In genomic region chr2:85604568-85605339, GRCh38 we compare ENCODE assay signal across 10 cellular contexts. TPM values are rescaled to one million over a fixed set of nuclear protein-coding genes. Genes with fewer than 3 reads are reported as not detected.
DNase-seq lines count a peak whose midpoint lies in the region; ATAC-seq, FAIRE-seq and TF ChIP-seq lines count a peak whose summit lies in the region.
"Had no signal": no experiment of that assay in that cellular context is flagged by ENCODE, and none has a peak within 500 bp of the region (broad histone marks: within the 10 kb centered on the region; RNA-seq: fewer than 3 reads in every experiment).

No MANE protein-coding gene starts in this region.

- no peak for ATAC-seq in body of pancreas
- no peak for ATAC-seq in omental fat pad (ENCODE audit: low FRiP score)

- H3K27ac ChIP-seq in body of pancreas: peak overlapping the region in 3 of 4 donors; percentile 7 to 68 (median 15)

- H3K4me3 Mint-ChIP-seq in nephron progenitor cell: peak overlapping the region; percentile 34

- TF ChIP-seq CTCF in body of pancreas (IDR thresholded peaks at IDR 0.05) (no peak), nephron progenitor cell (IDR thresholded peaks at IDR 0.05) (no peak), omental fat pad (IDR thresholded peaks at IDR 0.05) (no peak)

- H3K4me1 ChIP-seq in body of pancreas: peaks cover 59% of the 10 kb centered on the region

- H3K27ac Mint-ChIP-seq in nephron progenitor cell: no peak overlapping the region

- no peak overlapping the region for H3K4me3 ChIP-seq in body of pancreas

- 36 to 50% methylated on average over 5 to 6 of the region's 6 CpGs for WGBS in body of pancreas, 2 donors

- DNase-seq in GM12891 (ENCODE audit: insufficient read length, low spot score): no peak
- DNase-seq in body of pancreas: no peak
- no peak for DNase-seq in nephron progenitor cell
- DNase-seq in putamen (ENCODE audit: low spot score): no peak
- DNase-seq in omental fat pad (ENCODE audit: low spot score): no peak
- no peak for DNase-seq in iPS-NIHi11 (ENCODE audit: low spot score)
- DNase-seq: activated effector memory CD4-positive, alpha-beta T cell treated with Interleukin-2 at 50 U/mL for 16 hours; midbrain; NCI-H510A had no signal

- H3K36me3 ChIP-seq in body of pancreas (replicated peaks in 1 of 2; ENCODE audit: insufficient read depth in 1 of 2, low read depth in 2 of 2): peaks cover 0 to 8% of the 10 kb centered on the region in 2 donors

- no peaks in the 10 kb centered on the region for H3K9me3 ChIP-seq in body of pancreas

- peaks cover 32% of the 10 kb centered on the region for H3K36me3 Mint-ChIP-seq in nephron progenitor cell (ENCODE audit: low read depth)

- H3K9me3 Mint-ChIP-seq in nephron progenitor cell: no peaks in the 10 kb centered on the region

- no peaks in the 10 kb centered on the region for H3K27me3 ChIP-seq in body of pancreas

- H3K27me3 Mint-ChIP-seq in nephron progenitor cell (ENCODE audit: low read depth, poor library complexity): no peaks in the 10 kb centered on the region

- intact Hi-C loops in body of pancreas (cut with DNase I): loop anchor here (10.0 kb wide), 1 partner anchor 50 kb away; no protein-coding TSS in a partner anchor

- no peak for FAIRE-seq in GM12891 (lab: Jason Lieb, UNC)
- FAIRE-seq: endometrium had no signal

- H3K4me1 Mint-ChIP-seq in nephron progenitor cell: peaks cover 55% of the 10 kb centered on the region

- TF ChIP-seq POLR2A in GM12891 (IDR thresholded peaks at IDR 0.05; ENCODE audit: low read depth, low read length) (peak; percentile 45; the same call in 1 of the 2 replicates), body of pancreas (IDR thresholded peaks at IDR 0.05) (no peak)

TF ChIP-seq in GM12891, 5 proteins besides CTCF, POLR2A, EP300 and RAD21:
- no peak for TF ChIP-seq POLR2AphosphoS5 (IDR thresholded peaks at IDR 0.05; ENCODE audit: low read depth, low read length)
- TF ChIP-seq PAX5 (IDR thresholded peaks at IDR 0.05; ENCODE audit: insufficient read depth, low read length, severe bottlenecking): no peak
- TF ChIP-seq POU2F2 (IDR thresholded peaks at IDR 0.05; ENCODE audit: low read depth, low read length): no peak
- no peak for TF ChIP-seq TAF1 (IDR thresholded peaks at IDR 0.05; ENCODE audit: low read depth, low read length)
- no peak for TF ChIP-seq SPI1 (IDR thresholded peaks at IDR 0.05; ENCODE audit: low read depth, low read length)

RNA-seq across cellular contexts. Expression of gene TMEM150A, which starts 2.3 kb away (rescaled TPM):
- 3.0 TPM for polyA plus RNA-seq in GM12891 (2012; ENCODE audit: low read depth, missing spikeins)
- total RNA-seq in body of pancreas: 10 to 100 TPM; 23.1 to 24.4 TPM
- total RNA-seq in omental fat pad: 10 to 100 TPM; 20.1 to 38.7 (median 25.5) TPM

RNA-seq across cellular contexts. Expression of gene C2orf68, which starts 7.1 kb away (rescaled TPM):
- 16.8 TPM for polyA plus RNA-seq in GM12891 (2012; ENCODE audit: low read depth, missing spikeins)
- total RNA-seq in body of pancreas (10 to 100 TPM in 1 of 2 donors, 1 to 10 TPM in 1; 9.9 to 14.5 TPM), omental fat pad (10 to 100 TPM in 3 of 4 donors, 1 to 10 TPM in 1; 7.9 to 19.5 (median 12.8) TPM)

RNA-seq across cellular contexts. Expression of gene RNF181, which starts 9.2 kb away (rescaled TPM):
- 243 TPM for polyA plus RNA-seq in GM12891 (2012; ENCODE audit: low read depth, missing spikeins)
- total RNA-seq in body of pancreas: 10 to 100 TPM; 54.4 to 89.5 TPM
- total RNA-seq in omental fat pad: 100 to 1,000 TPM in 3 of 4 donors, 10 to 100 TPM in 1; 94.7 to 216 (median 144) TPM

RNA-seq across cellular contexts. Expression of gene USP39, which starts 11.2 kb away (rescaled TPM):
- 41.5 TPM for polyA plus RNA-seq in GM12891 (2012; ENCODE audit: low read depth, missing spikeins)
- total RNA-seq in body of pancreas (100 to 1,000 TPM in 1 of 2 donors, 10 to 100 TPM in 1; 21.3 to 142 TPM), omental fat pad (10 to 100 TPM; 40.1 to 61.5 (median 49.0) TPM)

RNA-seq across cellular contexts. Expression of gene VAMP5, which starts 20.5 kb away (rescaled TPM):
- 62.7 TPM for polyA plus RNA-seq in GM12891 (2012; ENCODE audit: low read depth, missing spikeins)
- total RNA-seq in body of pancreas (10 to 100 TPM in 1 of 2 donors, 1 to 10 TPM in 1; 3.0 to 10.4 TPM), omental fat pad (100 to 1,000 TPM in 1 of 4 donors, 10 to 100 TPM in 3; 51.4 to 116 (median 85.0) TPM)
